ENCODE assay signal across 22 cellular contexts in genomic region chr17:2462481-2462880, GRCh38. TPM values are rescaled to one million over a fixed set of nuclear protein-coding genes. Genes with fewer than 3 reads are reported as not detected.
DNase-seq lines count a peak whose midpoint lies in the region; ATAC-seq and TF ChIP-seq lines count a peak whose summit lies in the region.
"Had no signal": no experiment of that assay in that cellular context is flagged by ENCODE, and none has a peak within 500 bp of the region (broad histone marks: within the 10 kb centered on the region; RNA-seq: fewer than 3 reads in every experiment).

No MANE protein-coding gene starts in this region.

- H3K4me3 Mint-ChIP-seq in activated T-cell treated with anti-CD3 and anti-CD28 coated beads, Interleukin-2, amount 50 U/mL, for 24 hours, result no peak overlapping the region
- H3K4me3 Mint-ChIP-seq in activated T-cell treated with anti-CD3 and anti-CD28 coated beads, Interleukin-2, amount 50 U/mL, for 72 hours, result no peak overlapping the region
- no peak overlapping the region for H3K4me3 Mint-ChIP-seq in naive B cell
- H3K4me3 Mint-ChIP-seq: B cell; CD8-positive, alpha-beta T cell had no signal

- peak overlapping the region; percentile 35 for H3K27ac ChIP-seq in WERI-Rb-1
- H3K27ac ChIP-seq: C4-2B had no signal

- H3K9me3 ChIP-seq in WERI-Rb-1 (ENCODE audit: severe bottlenecking), result no peaks in the 10 kb centered on the region
- H3K9me3 ChIP-seq: Caco-2, MG63 had no signal

- peaks cover 23% of the 10 kb centered on the region for H3K4me1 Mint-ChIP-seq in activated T-cell treated with anti-CD3 and anti-CD28 coated beads, Interleukin-2, amount 50 U/mL, for 24 hours (ENCODE audit: low read depth)
- peaks cover 15% of the 10 kb centered on the region for H3K4me1 Mint-ChIP-seq in activated T-cell treated with anti-CD3 and anti-CD28 coated beads, Interleukin-2, amount 50 U/mL, for 72 hours (ENCODE audit: low read depth)
- H3K4me1 Mint-ChIP-seq in naive B cell, result no peaks in the 10 kb centered on the region
- H3K4me1 Mint-ChIP-seq: B cell had no signal

- H3K4me3 ChIP-seq in WERI-Rb-1 (ENCODE audit: low read depth, low read length), result no peak overlapping the region
- H3K4me3 ChIP-seq: MG63 had no signal

- no peak for ATAC-seq in activated T-cell treated with anti-CD3 and anti-CD28 coated beads, Interleukin-2, amount 50 U/mL, for 72 hours (replicated peaks in 1 of 2)
- no peak for ATAC-seq in naive B cell (ENCODE audit: low read depth in 2 of 2)
- ATAC-seq: CD8-positive, alpha-beta T cell; PC-3; SK-N-SH treated with all-trans-retinoic acid at 6 μM for 48 hours had no signal

- no peak for TF ChIP-seq CTCF in WERI-Rb-1 (IDR thresholded peaks at IDR 0.05; ENCODE audit: low read depth, low read length)

- H3K27me3 ChIP-seq in WERI-Rb-1 (ENCODE audit: insufficient read depth, low read depth, severe bottlenecking), result no peaks in the 10 kb centered on the region
- H3K27me3 ChIP-seq: MG63 had no signal

- H3K27me3 Mint-ChIP-seq in activated T-cell treated with anti-CD3 and anti-CD28 coated beads, Interleukin-2, amount 50 U/mL, for 24 hours, result no peaks in the 10 kb centered on the region
- H3K27me3 Mint-ChIP-seq in activated T-cell treated with anti-CD3 and anti-CD28 coated beads, Interleukin-2, amount 50 U/mL, for 72 hours (ENCODE audit: low read depth), result no peaks in the 10 kb centered on the region
- no peaks in the 10 kb centered on the region for H3K27me3 Mint-ChIP-seq in naive B cell
- H3K27me3 Mint-ChIP-seq: B cell had no signal

- peaks cover 87% of the 10 kb centered on the region for H3K36me3 Mint-ChIP-seq in activated T-cell treated with anti-CD3 and anti-CD28 coated beads, Interleukin-2, amount 50 U/mL, for 24 hours (ENCODE audit: low read depth)
- peaks cover 14 to 22% of the 10 kb centered on the region in 2 donors for H3K36me3 Mint-ChIP-seq in activated T-cell treated with anti-CD3 and anti-CD28 coated beads, Interleukin-2, amount 50 U/mL, for 72 hours (ENCODE audit: insufficient read depth in 2 of 2)
- H3K36me3 Mint-ChIP-seq in naive B cell, result peaks cover 0 to 12% of the 10 kb centered on the region in 2 donors

- DNase-seq in activated T-cell treated with anti-CD3 and anti-CD28 coated beads, Interleukin-2, amount 50 U/mL, for 24 hours, result no peak
- no peak for DNase-seq in activated T-cell treated with anti-CD3 and anti-CD28 coated beads, Interleukin-2, amount 50 U/mL, for 72 hours
- DNase-seq in NCI-H2171 (lab: John Stamatoyannopoulos, UW) (peak; percentile 46), WERI-Rb-1 (no peak), naive B cell (no peak), retina (no peak), NCI-H1092 (lab: John Stamatoyannopoulos, UW) (no peak), SK-N-DZ (ENCODE audit: low spot score) (no peak)
- DNase-seq: Caco-2; CD8-positive, alpha-beta T cell; GF-D8; HCEC 1CT; IMR-90; KG1; MG63; NCI-H2029; NCI-H2227 treated with DMSO at 0.1 percent for 48 hours; NCI-H526 treated with DMSO at 0.1 percent for 48 hours; PC-3 had no signal

- H3K27ac Mint-ChIP-seq in activated T-cell treated with anti-CD3 and anti-CD28 coated beads, Interleukin-2, amount 50 U/mL, for 24 hours, result peak overlapping the region; percentile 55
- no peak overlapping the region for H3K27ac Mint-ChIP-seq in activated T-cell treated with anti-CD3 and anti-CD28 coated beads, Interleukin-2, amount 50 U/mL, for 72 hours
- peak overlapping the region in 4 of 6 donors; percentile 17 to 60 (median 39) for H3K27ac Mint-ChIP-seq in naive B cell
- H3K27ac Mint-ChIP-seq: B cell; CD8-positive, alpha-beta T cell had no signal

- H3K36me3 ChIP-seq in WERI-Rb-1, result peaks cover 75% of the 10 kb centered on the region

- H3K9me3 Mint-ChIP-seq in activated T-cell treated with anti-CD3 and anti-CD28 coated beads, Interleukin-2, amount 50 U/mL, for 24 hours, result no peaks in the 10 kb centered on the region
- no peaks in the 10 kb centered on the region for H3K9me3 Mint-ChIP-seq in activated T-cell treated with anti-CD3 and anti-CD28 coated beads, Interleukin-2, amount 50 U/mL, for 72 hours
- no peaks in the 10 kb centered on the region for H3K9me3 Mint-ChIP-seq in naive B cell
- H3K9me3 Mint-ChIP-seq: CD8-positive, alpha-beta T cell had no signal

RNA-seq across cellular contexts. Expression of gene METTL16, which starts 49.2 kb away (rescaled TPM):
- total RNA-seq in activated T-cell treated with anti-CD3 and anti-CD28 coated beads, Interleukin-2, amount 50 U/mL, for 72 hours, result 10 to 100 TPM; 33.3 to 45.7 TPM
- polyA plus RNA-seq in naive B cell (ENCODE audit: low read depth in 6 of 6), result 10 to 100 TPM; 11.9 to 34.3 (median 20.8) TPM
- 31.3 and 52.9 TPM in 2 replicates for polyA plus RNA-seq in SK-N-DZ (2014; cell fraction: cytosol; rRNA removed)
- polyA plus RNA-seq in SK-N-DZ (2014; cell fraction: nucleus; rRNA removed), result 29.9 and 45.0 TPM in 2 replicates
